8 cellular contexts compared by ENCODE assay signal in the genomic region with DNA sequence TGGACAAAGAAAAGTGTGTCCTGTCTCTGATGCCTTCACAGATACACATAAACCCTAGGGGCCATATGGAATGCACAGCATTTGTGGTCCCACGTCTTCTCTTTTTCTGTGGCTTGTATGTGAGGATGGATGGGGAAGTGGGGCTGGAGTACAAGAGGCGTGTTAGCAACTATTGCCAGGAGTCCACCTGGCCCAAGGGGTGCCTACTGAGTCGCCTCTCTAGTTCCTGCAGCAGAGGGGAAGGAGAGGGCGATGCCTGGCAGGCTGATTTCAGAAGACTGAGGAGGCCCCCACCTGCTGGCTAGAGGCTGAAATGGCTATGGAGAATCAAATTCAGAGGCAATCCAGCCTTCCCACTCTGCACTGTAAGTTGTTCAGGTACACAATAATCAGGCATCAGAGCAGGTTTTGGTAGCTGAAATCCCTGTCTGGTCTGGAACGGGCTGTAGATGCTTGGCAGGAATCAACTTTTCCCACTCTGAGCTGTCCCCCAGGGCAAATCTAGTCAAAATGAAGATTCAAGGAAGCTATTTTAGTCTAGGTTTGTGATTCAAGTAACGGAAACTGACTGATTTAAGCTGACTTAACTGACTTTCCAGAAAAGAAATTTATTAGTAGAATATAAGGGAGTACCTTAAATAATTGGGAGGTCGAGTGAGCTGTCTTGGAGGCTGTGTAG. TPM values are rescaled to one million over a fixed set of nuclear protein-coding genes. Genes with fewer than 3 reads are reported as not detected.
DNase-seq lines count a peak whose midpoint lies in the region; ATAC-seq and TF ChIP-seq lines count a peak whose summit lies in the region.

No MANE protein-coding gene starts in this region.

- peak; percentile 73 for TF ChIP-seq CTCF in GM10266 (IDR thresholded peaks at IDR 0.05; ENCODE audit: control insufficient read depth, insufficient read depth, low read depth, missing control alignments)

- DNase-seq in GM10266 (ENCODE audit: extremely low spot score) (peak; percentile 85), HUDEP-2 (lab: John Stamatoyannopoulos, UW; ENCODE audit: unreplicated experiment in 76 of 76) (peak in 60 of 76 experiments; percentile 9 to 80 (median 48)), SHP77 treated with DMSO at 0.1 percent for 48 hours (lab: John Stamatoyannopoulos, UW) (peak; percentile 52), globus pallidus (ENCODE audit: low spot score) (peak; percentile 20), renal cortical epithelial cell (ENCODE audit: low read depth) (peak; percentile 42)
- peak; percentile 60 for DNase-seq in activated T-helper 9 cell treated with anti-CD3 and anti-CD28 coated beads, Interleukin-2, amount 50 U/mL, for 16 hours (ENCODE audit: low read depth)

- ATAC-seq in HG03520 (IDR thresholded peaks at IDR 0.05; ENCODE audit: unreplicated experiment) (no peak), GM18519 (IDR thresholded peaks at IDR 0.05; ENCODE audit: low FRiP score, unreplicated experiment) (no peak)

RNA-seq across cellular contexts. Expression of gene PPARD, which starts 14.9 kb away (rescaled TPM):
- total RNA-seq in renal cortical epithelial cell = 6.8 and 14.3 TPM in 2 replicates

RNA-seq across cellular contexts. Expression of gene DEF6, which starts 29.9 kb away (rescaled TPM):
- 0.99 and 2.6 TPM in 2 replicates for total RNA-seq in renal cortical epithelial cell

Comparison
In these comparisons a context has a peak if more than half of its experiments do, and no peak if none do; other contexts are left out.
1. DNase-seq: peak in every context shown above with its lines; median percentile 85 in GM10266; 60 in activated T-helper 9 cell treated with anti-CD3 and anti-CD28 coated beads, Interleukin-2, amount 50 U/mL, for 16 hours; 52 in SHP77 treated with DMSO at 0.1 percent for 48 hours; 48 in HUDEP-2; 42 in renal cortical epithelial cell; 20 in globus pallidus.